In the genomic region with DNA sequence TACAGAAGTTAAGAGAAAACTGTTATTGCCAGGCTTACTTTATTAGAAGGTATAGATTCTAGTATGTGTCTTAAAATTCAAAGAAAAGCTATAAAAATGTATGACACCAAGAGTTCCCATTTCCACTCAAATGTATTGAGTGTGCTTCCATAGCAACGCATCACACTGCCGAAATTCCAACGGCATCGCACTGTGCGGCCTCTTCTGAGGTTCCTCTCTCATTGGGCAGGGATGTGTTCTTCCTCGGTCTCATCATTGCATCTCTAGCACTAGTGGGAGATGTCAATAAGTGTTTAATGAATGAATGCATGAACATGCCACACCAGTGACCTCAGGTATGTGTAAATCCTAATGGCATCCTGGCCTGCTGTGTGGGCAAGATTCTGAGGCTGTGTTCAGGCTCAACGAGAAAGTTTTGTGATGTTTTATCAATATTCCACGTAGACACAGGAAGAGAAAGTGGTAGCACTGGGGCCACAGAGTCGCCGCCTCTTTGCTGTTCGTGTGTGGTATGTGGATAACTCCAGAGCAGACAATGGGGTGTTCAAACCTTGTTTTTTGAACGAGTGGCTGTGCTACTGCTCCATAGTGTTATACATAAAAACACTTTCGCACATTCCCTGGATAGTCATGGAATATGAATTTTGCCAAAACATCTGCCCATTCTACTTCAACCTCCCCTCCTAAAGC, we compare ENCODE assay signal across 8 cellular contexts.
DNase-seq lines count a peak whose midpoint lies in the region; ATAC-seq, FAIRE-seq and TF ChIP-seq lines count a peak whose summit lies in the region.
"Had no signal": no experiment of that assay in that cellular context is flagged by ENCODE, and none has a peak within 500 bp of the region (broad histone marks: within the 10 kb centered on the region; RNA-seq: fewer than 3 reads in every experiment).

No MANE protein-coding gene starts in this region.

- no peak for FAIRE-seq in K562 (lab: Jason Lieb, UNC)

- DNase-seq in K562 (ENCODE audit: extremely low read depth in 1 of 4, low spot score in 3 of 4) (no peak), uterus (no peak), body of pancreas (no peak), dermis blood vessel endothelial cell (no peak)
- DNase-seq in stimulated activated effector memory CD8-positive, alpha-beta T cell treated with anti-CD3 and anti-CD28 coated beads, Interleukin-12 subunit alpha, Interleukin-12 subunit beta, amount 100 ng/mL, for 72 hours (ENCODE audit: low spot score in 2 of 2) = no peak

- no peaks in the 10 kb centered on the region for H3K79me2 ChIP-seq in K562 (ENCODE audit: control insufficient read depth, insufficient read depth, low read length)

- in situ Hi-C loops in K562 (cut with MboI) = no loop called here

- H3K27ac ChIP-seq in KOPT-K1 (ENCODE audit: low read depth, low read length, poor library complexity, severe bottlenecking) = peak overlapping the region; percentile 72
- peak overlapping the region; percentile 55; the same call in 2 of the 3 replicates for H3K27ac ChIP-seq in K562 (ENCODE audit: extremely low read depth, low read depth, low read length)
- no peak overlapping the region for H3K27ac ChIP-seq in uterus
- no peak overlapping the region for H3K27ac ChIP-seq in body of pancreas

- intact Hi-C loops in K562 (cut with micrococcal nuclease) = loop anchor here (10.0 kb wide), 3 partner anchors 226 to 836 kb away; a partner anchor contains a TSS
- intact Hi-C loops in uterus (cut with DNase I; ENCODE audit: low total_unique reads) = no loop called here
- intact Hi-C loops in body of pancreas (cut with DNase I) = no loop called here

- H3K4me3 Mint-ChIP-seq in stimulated activated effector memory CD8-positive, alpha-beta T cell treated with anti-CD3 and anti-CD28 coated beads, Interleukin-12 subunit alpha, Interleukin-12 subunit beta, amount 100 ng/mL, for 72 hours = peak overlapping the region; percentile 36
- H3K4me3 Mint-ChIP-seq: nephron had no signal

- TF ChIP-seq POLR2A in K562 (conservative IDR thresholded peaks at IDR 0.05) (no peak), uterus (IDR thresholded peaks at IDR 0.05) (no peak), body of pancreas (IDR thresholded peaks at IDR 0.05) (no peak)

- TF ChIP-seq CTCF in K562 (IDR thresholded peaks at IDR 0.05 in 2 of 3, conservative IDR thresholded peaks at IDR 0.05 in 1 of 3; ENCODE audit: insufficient read depth in 2 of 3, low read depth in 1 of 3, low read length in 3 of 3) (no peak), uterus (IDR thresholded peaks at IDR 0.05) (no peak), body of pancreas (IDR thresholded peaks at IDR 0.05) (no peak)

- POLR2A ChIA-PET in K562 (lab: Yijun Ruan, JAX) = interaction anchor here (0.9 kb wide), 1 partner anchor 9 kb away, joined by 3 read pairs; no protein-coding TSS in a partner anchor

- H3K27me3 ChIP-seq in K562 (ENCODE audit: control insufficient read depth in 2 of 2, insufficient read depth in 2 of 2, low read length in 2 of 2) (no peaks in the 10 kb centered on the region), uterus (no peaks in the 10 kb centered on the region), body of pancreas (no peaks in the 10 kb centered on the region)

- no peaks in the 10 kb centered on the region for H3K36me3 ChIP-seq in KOPT-K1 (ENCODE audit: insufficient read depth, low read length)
- no peaks in the 10 kb centered on the region for H3K36me3 ChIP-seq in K562 (ENCODE audit: control insufficient read depth, insufficient read depth, low read length)
- H3K36me3 ChIP-seq in uterus = no peaks in the 10 kb centered on the region
- H3K36me3 ChIP-seq in body of pancreas (replicated peaks in 1 of 2; ENCODE audit: insufficient read depth in 1 of 2, low read depth in 2 of 2) = no peaks in the 10 kb centered on the region

- H3K4me2 ChIP-seq in K562 (ENCODE audit: insufficient read depth, low read length) = peak overlapping the region; percentile 76

- BruUV-seq in K562 (replicated peaks; lab: Mats Ljungman, UMichigan) = TSS peak; percentile 84

- no peaks in the 10 kb centered on the region for H3K36me3 Mint-ChIP-seq in stimulated activated effector memory CD8-positive, alpha-beta T cell treated with anti-CD3 and anti-CD28 coated beads, Interleukin-12 subunit alpha, Interleukin-12 subunit beta, amount 100 ng/mL, for 72 hours

- ATAC-seq in GM19351 (IDR thresholded peaks at IDR 0.05; ENCODE audit: unreplicated experiment) (peak; percentile 11), K562 (peak; percentile 53), body of pancreas (no peak)
- ATAC-seq in stimulated activated effector memory CD8-positive, alpha-beta T cell treated with anti-CD3 and anti-CD28 coated beads, Interleukin-12 subunit alpha, Interleukin-12 subunit beta, amount 100 ng/mL, for 72 hours = peak; percentile 19

- H3K27ac Mint-ChIP-seq in stimulated activated effector memory CD8-positive, alpha-beta T cell treated with anti-CD3 and anti-CD28 coated beads, Interleukin-12 subunit alpha, Interleukin-12 subunit beta, amount 100 ng/mL, for 72 hours = no peak overlapping the region
- H3K27ac Mint-ChIP-seq: nephron had no signal

- no peak for TF ChIP-seq EP300 in K562 (IDR thresholded peaks at IDR 0.05; ENCODE audit: low read length)

- H3K9me3 Mint-ChIP-seq in stimulated activated effector memory CD8-positive, alpha-beta T cell treated with anti-CD3 and anti-CD28 coated beads, Interleukin-12 subunit alpha, Interleukin-12 subunit beta, amount 100 ng/mL, for 72 hours = no peaks in the 10 kb centered on the region
- H3K9me3 Mint-ChIP-seq: nephron had no signal

- H3K9me1 ChIP-seq in K562 (ENCODE audit: control insufficient read depth, insufficient read depth, low read length) = no peaks in the 10 kb centered on the region

- H4K20me1 ChIP-seq in K562 (replicated peaks; ENCODE audit: control insufficient read depth, insufficient read depth, low read length) = no peaks in the 10 kb centered on the region

- CTCF ChIA-PET in K562 (lab: Yijun Ruan, JAX; ENCODE audit: low intra/inter-chr PET ratio) = no interaction called here

- H3K4me1 Mint-ChIP-seq in stimulated activated effector memory CD8-positive, alpha-beta T cell treated with anti-CD3 and anti-CD28 coated beads, Interleukin-12 subunit alpha, Interleukin-12 subunit beta, amount 100 ng/mL, for 72 hours = peaks cover 12% of the 10 kb centered on the region

- H3K9ac ChIP-seq in K562 (ENCODE audit: insufficient read depth in 1 of 2, low read depth in 2 of 2, low read length in 2 of 2) = peak overlapping the region in 1 of 2 experiments; percentile 31; a peak in 2 of 4 replicates

- H2AFZ ChIP-seq in K562 (ENCODE audit: low read depth, low read length) = peak overlapping the region; percentile 96

- H3K9me3 ChIP-seq in KOPT-K1 (ENCODE audit: insufficient read depth, low read length, poor library complexity, severe bottlenecking) = no peaks in the 10 kb centered on the region
- no peaks in the 10 kb centered on the region for H3K9me3 ChIP-seq in K562 (replicated peaks; ENCODE audit: control insufficient read depth, insufficient read depth, low read depth, low read length)
- no peaks in the 10 kb centered on the region for H3K9me3 ChIP-seq in uterus
- no peaks in the 10 kb centered on the region for H3K9me3 ChIP-seq in body of pancreas

- H3K4me1 ChIP-seq in K562 (replicated peaks in 1 of 2; ENCODE audit: control insufficient read depth in 2 of 2, insufficient read depth in 2 of 2, low read length in 2 of 2) = peaks cover 3 to 5% of the 10 kb centered on the region in 2 experiments; a peak in 3 of 5 replicates
- no peaks in the 10 kb centered on the region for H3K4me1 ChIP-seq in uterus
- no peaks in the 10 kb centered on the region for H3K4me1 ChIP-seq in body of pancreas

- TF ChIP-seq RAD21 in K562 (CRISPR knock-in tag; conservative IDR thresholded peaks at IDR 0.05 in 1 of 2, IDR thresholded peaks at IDR 0.05 in 1 of 2) = no peak

- WGBS in K562 (ENCODE audit: insufficient coverage, low coverage, missing lambda C conversion rate) = 63% methylated on average over 13 of the region's 13 CpGs
- 64 to 80% methylated on average over 13 of the region's 13 CpGs for WGBS in body of pancreas, 2 donors

- H3K4me3 ChIP-seq in K562 = peak overlapping the region; percentile 2; the same call in 1 of the 2 replicates
- no peak overlapping the region for H3K4me3 ChIP-seq in uterus
- H3K4me3 ChIP-seq in body of pancreas = no peak overlapping the region

TF ChIP-seq in K562, 482 proteins besides CTCF, POLR2A, EP300 and RAD21 (continues in another document):
- peak; percentile 43; the same call in 1 of the 2 replicates for TF ChIP-seq FOXJ3 (CRISPR knock-in tag; IDR thresholded peaks at IDR 0.05)
- no peak for TF ChIP-seq NBN (IDR thresholded peaks at IDR 0.05; ENCODE audit: low read depth)
- TF ChIP-seq, protein P1, sequence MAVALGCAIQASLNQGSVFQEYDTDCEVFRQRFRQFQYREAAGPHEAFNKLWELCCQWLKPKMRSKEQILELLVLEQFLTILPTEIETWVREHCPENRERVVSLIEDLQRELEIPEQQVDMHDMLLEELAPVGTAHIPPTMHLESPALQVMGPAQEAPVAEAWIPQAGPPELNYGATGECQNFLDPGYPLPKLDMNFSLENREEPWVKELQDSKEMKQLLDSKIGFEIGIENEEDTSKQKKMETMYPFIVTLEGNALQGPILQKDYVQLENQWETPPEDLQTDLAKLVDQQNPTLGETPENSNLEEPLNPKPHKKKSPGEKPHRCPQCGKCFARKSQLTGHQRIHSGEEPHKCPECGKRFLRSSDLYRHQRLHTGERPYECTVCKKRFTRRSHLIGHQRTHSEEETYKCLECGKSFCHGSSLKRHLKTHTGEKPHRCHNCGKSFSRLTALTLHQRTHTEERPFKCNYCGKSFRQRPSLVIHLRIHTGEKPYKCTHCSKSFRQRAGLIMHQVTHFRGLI (CRISPR knock-in tag; IDR thresholded peaks at IDR 0.05) = no peak
- peak; percentile 25 for TF ChIP-seq RBM39 (optimal IDR thresholded peaks at IDR 0.05; ENCODE audit: low read depth, low read length)
- TF ChIP-seq ZNF24 (IDR thresholded peaks at IDR 0.05) = 0 out of 2 replicates have a peak, but pooled peaks have one; percentile 37
- 0 out of 2 replicates have a peak, but pooled peaks have one; percentile 27 for TF ChIP-seq BACH1 (tag; IDR thresholded peaks at IDR 0.05)
- TF ChIP-seq ETV5 (CRISPR knock-in tag; IDR thresholded peaks at IDR 0.05; ENCODE audit: low read depth) = no peak
- no peak for TF ChIP-seq ELF1 (tag; IDR thresholded peaks at IDR 0.05)
- no peak for TF ChIP-seq ZNF41 (CRISPR knock-in tag; conservative IDR thresholded peaks at IDR 0.05)
- TF ChIP-seq TCF7L2 (IDR thresholded peaks at IDR 0.05; ENCODE audit: low read depth, low read length) = no peak
- TF ChIP-seq POLR3G (IDR thresholded peaks at IDR 0.05; ENCODE audit: extremely low read depth, insufficient read length, insufficient replicate concordance) = no peak
- TF ChIP-seq GABPB2 (CRISPR knock-in tag; conservative IDR thresholded peaks at IDR 0.05) = 0 out of 2 replicates have a peak, but pooled peaks have one; percentile 21

Comparison
In these comparisons a context has a peak if more than half of its experiments do, and no peak if none do; other contexts are left out.
1. H3K27ac ChIP-seq: peak in KOPT-K1 (single experiment) and K562 (single experiment); none in uterus (0 of 2) and body of pancreas (0 of 4).